In genomic region chr5:135069016-135069770, GRCh38 we compare ENCODE assay signal across 36 cellular contexts. TPM values are rescaled to one million over a fixed set of nuclear protein-coding genes. Genes with fewer than 3 reads are reported as not detected.
DNase-seq lines count a peak whose midpoint lies in the region; ATAC-seq and TF ChIP-seq lines count a peak whose summit lies in the region.
"Had no signal": no experiment of that assay in that cellular context is flagged by ENCODE, and none has a peak within 500 bp of the region (broad histone marks: within the 10 kb centered on the region; RNA-seq: fewer than 3 reads in every experiment).

No MANE protein-coding gene starts in this region.

- no peak for TF ChIP-seq POLR2A in Peyer's patch (IDR thresholded peaks at IDR 0.05)
- no peak for TF ChIP-seq POLR2A in spleen (IDR thresholded peaks at IDR 0.05)

- intact Hi-C loops in spleen (cut with DNase I; ENCODE audit: low total_unique reads), result no loop called here

- peak; percentile 7 for DNase-seq in NCI-H82 (lab: John Stamatoyannopoulos, UW)
- DNase-seq in NCI-H82 treated with DMSO at 0.1 percent for 48 hours (lab: John Stamatoyannopoulos, UW; ENCODE audit: unreplicated experiment), result no peak
- peak in 2 of 3 donors; percentile 18 to 40 for DNase-seq in Peyer's patch
- DNase-seq in left kidney (ENCODE audit: low read depth, low spot score), result peak; percentile 44
- DNase-seq in spleen, result peak; percentile 61
- DNase-seq in MV-4-11 (lab: John Stamatoyannopoulos, UW), result no peak
- DNase-seq: 8988T; activated CD4-positive, alpha-beta T cell treated with anti-CD3 and anti-CD28 coated beads, Interleukin-2, amount 10 ng/mL, durations not matched to agents 7 days and 5 days; activated gamma-delta T cell; activated T-cell treated with anti-CD3 and anti-CD28 coated beads, Interleukin-2, amount 50 U/mL, for 4 hours; brain microvascular endothelial cell; Calu3; DMS79; dorsolateral prefrontal cortex; GF-D8; left cardiac atrium; NCI-H1092; NCI-H187; NCI-H2171 treated with DMSO at 0.1 percent for 48 hours; NCI-H526; stimulated activated CD4-positive, alpha-beta T cell treated with anti-CD3 and anti-CD28 coated beads, Interleukin-2, amount 100 ng/mL, for 48 hours; stimulated activated naive CD8-positive, alpha-beta T cell treated with anti-CD3 and anti-CD28 coated beads, Interleukin-15, amount 100 ng/mL, for 72 hours; T1000 had no signal

- 78 to 83% (median 81%) methylated on average over 14 to 15 of the region's 15 CpGs for WGBS in spleen, 5 donors

- H3K36me3 ChIP-seq in Peyer's patch (no peaks in the 10 kb centered on the region), spleen (no peaks in the 10 kb centered on the region)
- H3K36me3 ChIP-seq: brain microvascular endothelial cell, pancreas, SJSA1, uterus had no signal

- H3K27me3 ChIP-seq in Peyer's patch (no peaks in the 10 kb centered on the region), spleen (replicated peaks in 1 of 7) (peaks cover 0 to 46% (median 0%) of the 10 kb centered on the region in 7 donors)
- H3K27me3 ChIP-seq: brain microvascular endothelial cell, pancreas, uterus had no signal

- no peak overlapping the region for H3K4me3 ChIP-seq in Peyer's patch
- no peak overlapping the region for H3K4me3 ChIP-seq in spleen
- H3K4me3 ChIP-seq: dorsolateral prefrontal cortex, K562, pancreas, SJSA1, uterus had no signal

- TF ChIP-seq CTCF in Peyer's patch (IDR thresholded peaks at IDR 0.05) (no peak), spleen (IDR thresholded peaks at IDR 0.05 in 8 of 11, conservative IDR thresholded peaks at IDR 0.05 in 3 of 11) (no peak)

- no peak overlapping the region for H3K27ac ChIP-seq in Peyer's patch
- no peak overlapping the region for H3K27ac ChIP-seq in spleen
- H3K27ac ChIP-seq: brain microvascular endothelial cell, C4-2B, dorsolateral prefrontal cortex, pancreas, SJSA1, uterus, VCaP had no signal

- ATAC-seq in GM18907 (IDR thresholded peaks at IDR 0.05; ENCODE audit: unreplicated experiment) (no peak), GM18520 (IDR thresholded peaks at IDR 0.05; ENCODE audit: unreplicated experiment) (no peak)
- ATAC-seq: activated T-cell treated with anti-CD3 and anti-CD28 coated beads, Interleukin-2, amount 50 U/mL, for 4 hours; left cardiac atrium; pancreas; right cardiac atrium; stimulated activated naive CD8-positive, alpha-beta T cell treated with anti-CD3 and anti-CD28 coated beads, Interleukin-15, amount 100 ng/mL, for 72 hours had no signal

- H3K4me1 ChIP-seq in Peyer's patch (no peaks in the 10 kb centered on the region), spleen (no peaks in the 10 kb centered on the region)
- H3K4me1 ChIP-seq: pancreas, SJSA1, uterus had no signal

- H3K9me3 ChIP-seq in Peyer's patch (no peaks in the 10 kb centered on the region), spleen (no peaks in the 10 kb centered on the region)
- H3K9me3 ChIP-seq: pancreas, SJSA1, uterus had no signal

RNA-seq across cellular contexts. Expression of gene PITX1, which starts 35.2 kb away (rescaled TPM):
- total RNA-seq in Peyer's patch, result 1 to 10 TPM in 3 of 4 donors, under 1 TPM in 1; 0.88 to 4.2 (median 2.5) TPM
- total RNA-seq in spleen, result under 1 TPM in 1 of 7 donors, not detected in 6; 0.98 TPM
- polyA plus RNA-seq in spleen, result under 1 TPM; 0.04 to 0.38 (median 0.09) TPM
- total RNA-seq: activated CD4-positive, alpha-beta T cell treated with anti-CD3 and anti-CD28 coated beads, Interleukin-2, amount 10 ng/mL, durations not matched to agents 7 days and 5 days; cerebellum; frontal cortex; left cardiac atrium; lung microvascular endothelial cell; RPMI7951 had no signal

Comparison
In these comparisons a context has a peak if more than half of its experiments do, and no peak if none do; other contexts are left out.
1. DNase-seq: peak in NCI-H82 (single experiment), Peyer's patch (2 of 3), left kidney (single experiment) and spleen (single experiment); none in NCI-H82 treated with DMSO at 0.1 percent for 48 hours (single experiment) and MV-4-11 (single experiment).